ENCODE assay signal across 22 cellular contexts in genomic region chr6:142695016-142695415, GRCh38.
DNase-seq lines count a peak whose midpoint lies in the region; ATAC-seq and TF ChIP-seq lines count a peak whose summit lies in the region.
"Had no signal": no experiment of that assay in that cellular context is flagged by ENCODE, and none has a peak within 500 bp of the region (broad histone marks: within the 10 kb centered on the region; RNA-seq: fewer than 3 reads in every experiment).

No MANE protein-coding gene starts in this region.

- TF ChIP-seq CTCF in astrocyte of the cerebellum (IDR thresholded peaks at IDR 0.05; ENCODE audit: low read depth, low read length, missing control alignments) (no peak), fibroblast of the aortic adventitia (IDR thresholded peaks at IDR 0.05; ENCODE audit: insufficient read depth, low read length) (no peak), psoas muscle (IDR thresholded peaks at IDR 0.05) (no peak)

- no peak for DNase-seq in activated naive CD8-positive, alpha-beta T cell treated with anti-CD3 and anti-CD28 coated beads for 36 hours
- peak; percentile 24 for DNase-seq in astrocyte of the cerebellum (ENCODE audit: low read depth)
- peak; percentile 82 for DNase-seq in fibroblast of the aortic adventitia (ENCODE audit: low read depth)
- no peak for DNase-seq in NCI-H2029 treated with DMSO at 0.1 percent for 48 hours (lab: John Stamatoyannopoulos, UW)
- DNase-seq in CD4-positive, alpha-beta memory T cell, result no peak
- DNase-seq in psoas muscle, result no peak
- DNase-seq: activated CD4-positive, alpha-beta T cell treated with anti-CD3 and anti-CD28 coated beads, Interleukin-2, amount 10 ng/mL, durations not matched to agents 7 days and 5 days; activated CD8-positive, alpha-beta memory T cell treated with anti-CD3 and anti-CD28 coated beads, Interleukin-2, amount 50 U/mL, for 4 hours; activated effector memory CD4-positive, alpha-beta T cell treated with Interleukin-2 at 50 U/mL for 16 hours; amniotic stem cell; BE2C; Caco-2; left lung; NCI-H774; retina; SHP77; stimulated activated CD4-positive, alpha-beta T cell treated with anti-CD3 and anti-CD28 coated beads, Interleukin-12 subunit alpha, Interleukin-12 subunit beta, amount 100 ng/mL, for 4 hours; T-cell had no signal

- in situ Hi-C loops in astrocyte of the cerebellum (cut with HindIII; ENCODE audit: low sequenced_read_pairs), result no loop called here

- peaks cover 24% of the 10 kb centered on the region for H3K4me1 ChIP-seq in stomach smooth muscle (ENCODE audit: control insufficient read depth, insufficient read depth, low read length)
- peaks cover 7% of the 10 kb centered on the region for H3K4me1 ChIP-seq in CD4-positive, alpha-beta memory T cell (ENCODE audit: insufficient read depth, low read length)
- H3K4me1 ChIP-seq in psoas muscle, result peaks cover 8% of the 10 kb centered on the region
- H3K4me1 ChIP-seq: Caco-2 had no signal

- WGBS in psoas muscle, 3 donors, result 16 to 30% (median 22%) methylated on average over 3 of the region's 3 CpGs

- CTCF ChIA-PET in CD4-positive, alpha-beta memory T cell (lab: Charles Lee; ENCODE audit: partially characterized antibody), result no interaction called here

- H3K9me3 Mint-ChIP-seq in activated naive CD8-positive, alpha-beta T cell (ENCODE audit: low read depth), result no peaks in the 10 kb centered on the region
- H3K9me3 Mint-ChIP-seq in activated naive CD8-positive, alpha-beta T cell treated with anti-CD3 and anti-CD28 coated beads for 36 hours, result no peaks in the 10 kb centered on the region
- peaks cover 0 to 2% (median 0%) of the 10 kb centered on the region in 8 donors for H3K9me3 Mint-ChIP-seq in CD4-positive, alpha-beta memory T cell
- H3K9me3 Mint-ChIP-seq: activated CD4-positive, alpha-beta T cell treated with anti-CD3 and anti-CD28 coated beads, Interleukin-2, amount 10 ng/mL, durations not matched to agents 7 days and 5 days; neural progenitor cell; T-cell had no signal

- peak overlapping the region; percentile 17 for H3K27ac Mint-ChIP-seq in activated naive CD8-positive, alpha-beta T cell
- no peak overlapping the region for H3K27ac Mint-ChIP-seq in activated naive CD8-positive, alpha-beta T cell treated with anti-CD3 and anti-CD28 coated beads for 36 hours
- H3K27ac Mint-ChIP-seq in CD4-positive, alpha-beta memory T cell, result peak overlapping the region in 1 of 7 donors; percentile 72
- H3K27ac Mint-ChIP-seq: activated CD4-positive, alpha-beta T cell treated with anti-CD3 and anti-CD28 coated beads, Interleukin-2, amount 10 ng/mL, durations not matched to agents 7 days and 5 days; neural progenitor cell; T-cell had no signal

- no peak overlapping the region for H3K9ac ChIP-seq in stomach smooth muscle (ENCODE audit: low read length in 2 of 2)
- H3K9ac ChIP-seq: neural progenitor cell had no signal

- ATAC-seq in psoas muscle, result no peak
- ATAC-seq: left lung, T-cell had no signal

- H3K27me3 ChIP-seq in stomach smooth muscle (ENCODE audit: control insufficient read depth in 1 of 2, insufficient read depth in 2 of 2, low read length in 2 of 2) (no peaks in the 10 kb centered on the region), psoas muscle (ENCODE audit: insufficient read depth in 3 of 3, low read length in 2 of 3) (no peaks in the 10 kb centered on the region)
- H3K27me3 ChIP-seq in CD4-positive, alpha-beta memory T cell (ENCODE audit: insufficient read depth, low read length), result no peaks in the 10 kb centered on the region
- H3K27me3 ChIP-seq: BE2C, left lung, neural progenitor cell, uterus had no signal

- H3K27ac ChIP-seq in stomach smooth muscle (ENCODE audit: low read length) (peak overlapping the region; percentile 4), psoas muscle (no peak overlapping the region)
- no peak overlapping the region for H3K27ac ChIP-seq in CD4-positive, alpha-beta memory T cell (ENCODE audit: low read depth, low read length)
- H3K27ac ChIP-seq: left lung, neural progenitor cell had no signal

- H3K36me3 ChIP-seq in stomach smooth muscle (ENCODE audit: control insufficient read depth in 2 of 2, insufficient read depth in 2 of 2, low read length in 2 of 2), result no peaks in the 10 kb centered on the region
- H3K36me3 ChIP-seq in CD4-positive, alpha-beta memory T cell (ENCODE audit: insufficient read depth, low read length), result no peaks in the 10 kb centered on the region
- no peaks in the 10 kb centered on the region for H3K36me3 ChIP-seq in psoas muscle (ENCODE audit: insufficient read depth in 1 of 2, low read depth in 1 of 2)
- H3K36me3 ChIP-seq: BE2C, left lung, neural progenitor cell, uterus had no signal

- no peaks in the 10 kb centered on the region for H3K9me3 ChIP-seq in stomach smooth muscle (ENCODE audit: control insufficient read depth in 2 of 2, low read length in 2 of 2)
- no peaks in the 10 kb centered on the region for H3K9me3 ChIP-seq in CD4-positive, alpha-beta memory T cell (ENCODE audit: control insufficient read depth in 1 of 2, low read length in 2 of 2)
- no peaks in the 10 kb centered on the region for H3K9me3 ChIP-seq in psoas muscle
- H3K9me3 ChIP-seq: BE2C, Caco-2, left lung, uterus had no signal

- POLR2A ChIA-PET in CD4-positive, alpha-beta memory T cell (lab: Charles Lee; ENCODE audit: partially characterized antibody), result no interaction called here

- no peak overlapping the region for H3K4me3 Mint-ChIP-seq in activated naive CD8-positive, alpha-beta T cell
- no peak overlapping the region for H3K4me3 Mint-ChIP-seq in activated naive CD8-positive, alpha-beta T cell treated with anti-CD3 and anti-CD28 coated beads for 36 hours
- no peak overlapping the region for H3K4me3 Mint-ChIP-seq in CD4-positive, alpha-beta memory T cell
- H3K4me3 Mint-ChIP-seq: activated CD4-positive, alpha-beta T cell treated with anti-CD3 and anti-CD28 coated beads, Interleukin-2, amount 10 ng/mL, durations not matched to agents 7 days and 5 days; neural progenitor cell; T-cell had no signal

- intact Hi-C loops in CD4-positive, alpha-beta memory T cell (cut with micrococcal nuclease), result no loop called here
- intact Hi-C loops in psoas muscle (cut with DNase I), result loop anchor here (5.0 to 10.0 kb wide), 3 partner anchors 332 to 540 kb away; no protein-coding TSS in a partner anchor

- H3K27me3 Mint-ChIP-seq in activated naive CD8-positive, alpha-beta T cell, result no peaks in the 10 kb centered on the region
- no peaks in the 10 kb centered on the region for H3K27me3 Mint-ChIP-seq in activated naive CD8-positive, alpha-beta T cell treated with anti-CD3 and anti-CD28 coated beads for 36 hours
- no peaks in the 10 kb centered on the region for H3K27me3 Mint-ChIP-seq in CD4-positive, alpha-beta memory T cell
- H3K27me3 Mint-ChIP-seq: activated CD4-positive, alpha-beta T cell treated with anti-CD3 and anti-CD28 coated beads, Interleukin-2, amount 10 ng/mL, durations not matched to agents 7 days and 5 days; T-cell had no signal

- H3K36me3 Mint-ChIP-seq in activated naive CD8-positive, alpha-beta T cell, result no peaks in the 10 kb centered on the region
- no peaks in the 10 kb centered on the region for H3K36me3 Mint-ChIP-seq in activated naive CD8-positive, alpha-beta T cell treated with anti-CD3 and anti-CD28 coated beads for 36 hours
- H3K36me3 Mint-ChIP-seq in CD4-positive, alpha-beta memory T cell, result no peaks in the 10 kb centered on the region
- H3K36me3 Mint-ChIP-seq: neural progenitor cell, T-cell had no signal

- peaks cover 23% of the 10 kb centered on the region for H3K4me1 Mint-ChIP-seq in activated naive CD8-positive, alpha-beta T cell (ENCODE audit: low read depth)
- peaks cover 25% of the 10 kb centered on the region for H3K4me1 Mint-ChIP-seq in activated naive CD8-positive, alpha-beta T cell treated with anti-CD3 and anti-CD28 coated beads for 36 hours
- peaks cover 5 to 21% (median 9%) of the 10 kb centered on the region in 4 donors for H3K4me1 Mint-ChIP-seq in CD4-positive, alpha-beta memory T cell

- H3K4me3 ChIP-seq in astrocyte of the cerebellum (ENCODE audit: low read depth, low read length) (no peak overlapping the region), fibroblast of the aortic adventitia (ENCODE audit: low read depth, low read length) (no peak overlapping the region), stomach smooth muscle (ENCODE audit: low read length in 2 of 2) (no peak overlapping the region), psoas muscle (no peak overlapping the region)
- no peak overlapping the region for H3K4me3 ChIP-seq in CD4-positive, alpha-beta memory T cell (ENCODE audit: low read length in 2 of 2)
- H3K4me3 ChIP-seq: left lung, neural progenitor cell, uterus had no signal

Comparison
In these comparisons a context has a peak if more than half of its experiments do, and no peak if none do; other contexts are left out.
1. DNase-seq: peak in astrocyte of the cerebellum (single experiment) and fibroblast of the aortic adventitia (single experiment); none in activated naive CD8-positive, alpha-beta T cell treated with anti-CD3 and anti-CD28 coated beads for 36 hours (single experiment), NCI-H2029 treated with DMSO at 0.1 percent for 48 hours (single experiment), CD4-positive, alpha-beta memory T cell (0 of 5) and psoas muscle (0 of 2).